Comparison of ENCODE assay signal across 31 cellular contexts in the genomic region with DNA sequence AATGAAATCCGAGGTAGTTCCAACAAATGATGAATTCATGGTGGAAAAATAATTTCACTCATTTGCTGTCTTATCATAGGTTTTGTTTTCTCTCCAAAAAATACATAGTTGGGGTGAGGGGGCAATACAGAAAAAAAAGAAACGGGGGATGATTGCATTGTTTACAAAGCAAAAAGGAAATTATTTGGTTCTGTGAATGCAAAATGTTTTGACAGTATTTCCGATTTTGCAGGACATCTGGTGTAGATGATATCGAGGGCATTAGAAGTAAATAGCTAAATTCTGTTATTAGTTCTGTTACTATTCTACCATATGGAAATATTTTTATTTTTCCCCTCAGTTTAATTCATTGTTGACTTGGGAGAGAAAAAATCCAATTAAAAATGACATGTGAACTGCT.
DNase-seq lines count a peak whose midpoint lies in the region; ATAC-seq, FAIRE-seq and TF ChIP-seq lines count a peak whose summit lies in the region.
"Had no signal": no experiment of that assay in that cellular context is flagged by ENCODE, and none has a peak within 500 bp of the region (broad histone marks: within the 10 kb centered on the region; RNA-seq: fewer than 3 reads in every experiment).

No MANE protein-coding gene starts in this region.

- peak; percentile 6 for FAIRE-seq in H54 (lab: Jason Lieb, UNC)
- peak; percentile 43 for FAIRE-seq in endometrium (lab: Jason Lieb, UNC)
- FAIRE-seq: A204.1, A549, D721Med had no signal

- in situ Hi-C loops in GM13976 (cut with MboI; ENCODE audit: low sequenced_read_pairs, unreplicated experiment) = no loop called here

- peak; percentile 30 for DNase-seq in NCI-H1694 treated with DMSO at 0.1 percent for 48 hours (lab: John Stamatoyannopoulos, UW)
- no peak for DNase-seq in NCI-H1694 (lab: John Stamatoyannopoulos, UW)
- DNase-seq in H54 (ENCODE audit: insufficient read length, low spot score) = no peak
- DNase-seq in dermis microvascular lymphatic vessel endothelial cell (ENCODE audit: low read depth in 2 of 2) = peak; percentile 39 to 77
- DNase-seq in activated CD4-positive, alpha-beta T cell treated with anti-CD3 and anti-CD28 coated beads, Interleukin-2, amount 50 U/mL, for 4 hours = no peak
- no peak for DNase-seq in GM13976 (ENCODE audit: low spot score)
- DNase-seq: 8988T; ACHN; AML-193; BE2C; C1 segment of cervical spinal cord; Caco-2; Calu3; CD4-positive, alpha-beta memory T cell; CD4-positive, alpha-beta T cell; CD4-positive, CD25-positive, alpha-beta regulatory T cell; CD8-positive, alpha-beta memory T cell; CD8-positive, alpha-beta T cell; COR-L47; DMS 273 treated with DMSO at 0.1 percent for 48 hours; DMS153; DMS53; DMS79; DMS79 treated with DMSO at 0.1 percent for 48 hours; DND-41; EL had no signal

- TF ChIP-seq CTCF in GM13976 (IDR thresholded peaks at IDR 0.05; ENCODE audit: borderline replicate concordance, control extremely low read depth, extremely low read depth, insufficient read depth, missing control alignments) = no peak

- no peak for TF ChIP-seq POLR2A in H54 (IDR thresholded peaks at IDR 0.05; ENCODE audit: low read depth, low read length)

- ATAC-seq in HG02763 (IDR thresholded peaks at IDR 0.05; ENCODE audit: unreplicated experiment) = no peak
- ATAC-seq: A549; CD8-positive, alpha-beta T cell had no signal

Comparison
In these comparisons a context has a peak if more than half of its experiments do, and no peak if none do; other contexts are left out.
1. DNase-seq: peak in NCI-H1694 treated with DMSO at 0.1 percent for 48 hours (single experiment) and dermis microvascular lymphatic vessel endothelial cell (2 of 2); none in NCI-H1694 (single experiment), H54 (single experiment), activated CD4-positive, alpha-beta T cell treated with anti-CD3 and anti-CD28 coated beads, Interleukin-2, amount 50 U/mL, for 4 hours (0 of 2) and GM13976 (single experiment).